In the genomic region with DNA sequence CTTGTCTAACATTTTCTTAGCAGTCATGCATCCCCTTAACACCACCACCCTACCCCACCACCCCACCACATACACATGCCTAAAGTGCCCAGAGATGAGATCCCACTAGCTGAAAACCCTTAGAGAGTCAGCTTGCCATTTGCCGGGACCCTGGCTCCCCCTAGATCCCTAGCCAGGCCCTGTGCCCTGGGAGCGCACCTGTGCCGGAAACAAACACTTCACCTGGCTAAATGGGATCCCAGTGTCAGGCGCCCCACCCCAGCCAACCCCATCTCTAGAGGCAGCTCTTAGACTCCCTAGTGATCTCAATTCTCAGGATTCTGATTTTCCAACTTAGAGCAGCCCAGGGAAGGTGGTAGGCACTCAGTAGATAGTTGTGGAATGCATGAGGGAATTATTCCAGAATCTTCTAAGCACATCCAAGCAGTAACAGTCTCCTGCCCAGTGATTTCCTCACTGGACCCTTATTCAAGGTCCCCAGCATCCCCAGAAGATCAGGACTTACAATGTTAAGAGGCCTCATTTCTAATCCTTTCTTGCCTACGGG, we compare ENCODE assay signal across 22 cellular contexts.
DNase-seq lines count a peak whose midpoint lies in the region; ATAC-seq and TF ChIP-seq lines count a peak whose summit lies in the region.
"Had no signal": no experiment of that assay in that cellular context is flagged by ENCODE, and none has a peak within 500 bp of the region (broad histone marks: within the 10 kb centered on the region; RNA-seq: fewer than 3 reads in every experiment).

No MANE protein-coding gene starts in this region.

- peaks cover 47% of the 10 kb centered on the region for H3K4me1 Mint-ChIP-seq in endodermal cell
- no peaks in the 10 kb centered on the region for H3K4me1 Mint-ChIP-seq in activated T-helper 17 cell treated with anti-CD3 and anti-CD28 coated beads, Interleukin-2, amount 50 U/mL, for 72 hours
- H3K4me1 Mint-ChIP-seq: activated CD4-positive, alpha-beta T cell treated with anti-CD3 and anti-CD28 coated beads, Interleukin-2, amount 10 ng/mL, durations not matched to agents 24 days and 14 days; activated naive CD4-positive, alpha-beta T cell treated with anti-CD3 and anti-CD28 coated beads, Interleukin-2, amount 50 U/mL, for 24 hours had no signal

- H3K27me3 Mint-ChIP-seq in endodermal cell (ENCODE audit: insufficient read depth): peaks cover 5% of the 10 kb centered on the region
- peaks cover 2% of the 10 kb centered on the region for H3K27me3 Mint-ChIP-seq in activated T-helper 17 cell treated with anti-CD3 and anti-CD28 coated beads, Interleukin-2, amount 50 U/mL, for 72 hours
- H3K27me3 Mint-ChIP-seq: activated CD4-positive, alpha-beta T cell treated with anti-CD3 and anti-CD28 coated beads, Interleukin-2, amount 10 ng/mL, durations not matched to agents 24 days and 14 days; activated naive CD4-positive, alpha-beta T cell treated with anti-CD3 and anti-CD28 coated beads, Interleukin-2, amount 50 U/mL, for 24 hours; progenitor cell of endocrine pancreas had no signal

- H3K4ac ChIP-seq in trophoblast cell (ENCODE audit: low read depth, low read length): no peak overlapping the region

- no peaks in the 10 kb centered on the region for H3K9me3 Mint-ChIP-seq in endodermal cell
- H3K9me3 Mint-ChIP-seq in activated T-helper 17 cell treated with anti-CD3 and anti-CD28 coated beads, Interleukin-2, amount 50 U/mL, for 72 hours: no peaks in the 10 kb centered on the region
- H3K9me3 Mint-ChIP-seq: activated CD4-positive, alpha-beta T cell treated with anti-CD3 and anti-CD28 coated beads, Interleukin-2, amount 10 ng/mL, durations not matched to agents 24 days and 14 days; activated naive CD4-positive, alpha-beta T cell treated with anti-CD3 and anti-CD28 coated beads, Interleukin-2, amount 50 U/mL, for 24 hours; neural crest cell had no signal

- H4K8ac ChIP-seq in trophoblast cell (ENCODE audit: low read depth, low read length): no peak overlapping the region

- H3K27me3 ChIP-seq in right atrium auricular region: no peaks in the 10 kb centered on the region
- H3K27me3 ChIP-seq in right cardiac atrium (ENCODE audit: control insufficient read depth, insufficient read depth): no peaks in the 10 kb centered on the region
- H3K27me3 ChIP-seq in endodermal cell (ENCODE audit: control insufficient read depth, insufficient read depth, low read length, poor library complexity, severe bottlenecking): no peaks in the 10 kb centered on the region
- H3K27me3 ChIP-seq in trophoblast cell (ENCODE audit: insufficient read depth, low read length): no peaks in the 10 kb centered on the region
- H3K27me3 ChIP-seq in aorta (ENCODE audit: control insufficient read depth in 1 of 2, insufficient read depth in 2 of 2, low read length in 1 of 2): no peaks in the 10 kb centered on the region
- H3K27me3 ChIP-seq: BLaER1 treated with 17β-estradiol and CSF1 and Interleukin-3, amounts not matched to agents 10 nM and 100 nM; body of pancreas; MG63; upper lobe of left lung had no signal

- ATAC-seq in right cardiac atrium: no peak
- ATAC-seq in aorta (ENCODE audit: low FRiP score): no peak
- no peak for ATAC-seq in activated T-helper 17 cell treated with anti-CD3 and anti-CD28 coated beads, Interleukin-2, amount 50 U/mL, for 72 hours (replicated peaks)
- no peak for ATAC-seq in HG02678 (IDR thresholded peaks at IDR 0.05; ENCODE audit: unreplicated experiment)
- ATAC-seq: body of pancreas; left lobe of liver; stimulated activated naive B cell treated with anti-CD40 and anti-IgM and Interleukin-4, amounts not matched to agents 10 μg/mL and 1 μg/mL and 100 μg/mL, for 72 hours had no signal

- H2BK120ac ChIP-seq in trophoblast cell (ENCODE audit: insufficient read depth, low read length, poor library complexity): no peak overlapping the region

- H2AFZ ChIP-seq in trophoblast cell (ENCODE audit: insufficient read depth, low read length, poor library complexity): no peak overlapping the region

- H3K79me1 ChIP-seq in trophoblast cell (ENCODE audit: low read length): peaks cover 5% of the 10 kb centered on the region

- no peak overlapping the region for H4K12ac ChIP-seq in trophoblast cell (ENCODE audit: low read depth, low read length)

- H3K4me1 ChIP-seq in right atrium auricular region (peaks cover 0 to 52% of the 10 kb centered on the region in 2 donors), right cardiac atrium (ENCODE audit: control insufficient read depth, insufficient read depth, low read length) (peaks cover 8% of the 10 kb centered on the region), endodermal cell (ENCODE audit: control insufficient read depth, insufficient read depth, low read length) (peaks cover 18% of the 10 kb centered on the region), trophoblast cell (ENCODE audit: control insufficient read depth in 1 of 2, insufficient read depth in 2 of 2, low read length in 2 of 2) (peaks cover 14 to 25% of the 10 kb centered on the region in 2 experiments), aorta (ENCODE audit: control insufficient read depth in 1 of 2, insufficient read depth in 2 of 2, low read length in 2 of 2) (peaks cover 0 to 4% of the 10 kb centered on the region in 2 donors)

- H3K79me2 ChIP-seq in trophoblast cell (ENCODE audit: control insufficient read depth, insufficient read depth, low read length, poor library complexity): no peaks in the 10 kb centered on the region

- no peak overlapping the region for H3K4me3 Mint-ChIP-seq in endodermal cell
- no peak overlapping the region for H3K4me3 Mint-ChIP-seq in activated T-helper 17 cell treated with anti-CD3 and anti-CD28 coated beads, Interleukin-2, amount 50 U/mL, for 72 hours
- H3K4me3 Mint-ChIP-seq: activated CD4-positive, alpha-beta T cell treated with anti-CD3 and anti-CD28 coated beads, Interleukin-2, amount 10 ng/mL, durations not matched to agents 24 days and 14 days; activated naive CD4-positive, alpha-beta T cell treated with anti-CD3 and anti-CD28 coated beads, Interleukin-2, amount 50 U/mL, for 24 hours; neural crest cell; stimulated activated naive B cell treated with anti-CD40 and anti-IgM and Interleukin-4, amounts not matched to agents 10 μg/mL and 1 μg/mL and 100 μg/mL, for 72 hours had no signal

- H3K9ac ChIP-seq in endodermal cell (ENCODE audit: extremely low read depth, low read length, poor library complexity, severe bottlenecking) (no peak overlapping the region), trophoblast cell (ENCODE audit: low read length) (no peak overlapping the region)
- H3K9ac ChIP-seq: BLaER1 treated with 17β-estradiol and CSF1 and Interleukin-3, amounts not matched to agents 10 nM and 100 nM had no signal

- H3K23ac ChIP-seq in trophoblast cell (ENCODE audit: low read length): no peak overlapping the region

- no peak for DNase-seq in right atrium auricular region (ENCODE audit: low spot score)
- no peak for DNase-seq in right cardiac atrium
- DNase-seq in endodermal cell: no peak
- DNase-seq in trophoblast cell: peak in 1 of 2 donors; percentile 35
- DNase-seq in aorta: no peak
- no peak for DNase-seq in kidney tubule cell (ENCODE audit: low spot score)
- DNase-seq: ACHN; activated CD4-positive, alpha-beta T cell treated with anti-CD3 and anti-CD28 coated beads, Interleukin-2, amount 10 ng/mL, durations not matched to agents 24 days and 14 days; body of pancreas; effector memory CD4-positive, alpha-beta T cell; NCI-H2171; small intestine; stimulated activated naive B cell treated with anti-CD40 and anti-IgM and Interleukin-4, amounts not matched to agents 10 μg/mL and 1 μg/mL and 100 μg/mL, for 72 hours; upper lobe of left lung had no signal

- H2AK5ac ChIP-seq in trophoblast cell (ENCODE audit: low read length): peak overlapping the region; percentile 44

- no peaks in the 10 kb centered on the region for H3K36me3 Mint-ChIP-seq in endodermal cell (ENCODE audit: low read depth)
- no peaks in the 10 kb centered on the region for H3K36me3 Mint-ChIP-seq in activated T-helper 17 cell treated with anti-CD3 and anti-CD28 coated beads, Interleukin-2, amount 50 U/mL, for 72 hours (ENCODE audit: low read depth)
- H3K36me3 Mint-ChIP-seq: activated naive CD4-positive, alpha-beta T cell treated with anti-CD3 and anti-CD28 coated beads, Interleukin-2, amount 50 U/mL, for 24 hours; stimulated activated naive B cell treated with anti-CD40 and anti-IgM and Interleukin-4, amounts not matched to agents 10 μg/mL and 1 μg/mL and 100 μg/mL, for 72 hours had no signal

- H2BK5ac ChIP-seq in trophoblast cell (ENCODE audit: low read depth, low read length, poor library complexity): no peak overlapping the region

- H4K91ac ChIP-seq in trophoblast cell (ENCODE audit: low read depth, low read length): peak overlapping the region; percentile 19

- TF ChIP-seq CTCF in right atrium auricular region (IDR thresholded peaks at IDR 0.05) (no peak), endodermal cell (conservative IDR thresholded peaks at IDR 0.05) (no peak)

- intact Hi-C loops in right cardiac atrium (cut with DNase I): no loop called here
- intact Hi-C loops in aorta (cut with DNase I): no loop called here

- WGBS in right cardiac atrium: 86% methylated on average over 5 of the region's 5 CpGs
- 91 to 100% methylated on average over 1 to 5 of the region's 5 CpGs for WGBS in endodermal cell (ENCODE audit: insufficient coverage in 1 of 2, insufficient read length in 1 of 2), 2 experiments
- WGBS in trophoblast cell (ENCODE audit: extremely low coverage, insufficient coverage, insufficient read length): no CpG with 5 or more reads among the region's 5 CpGs
- WGBS in aorta, 2 donors: 75 to 79% methylated on average over 5 of the region's 5 CpGs

- peak overlapping the region; percentile 19 for H2BK12ac ChIP-seq in trophoblast cell (ENCODE audit: low read length)

- H3K4me2 ChIP-seq in trophoblast cell (ENCODE audit: low read length): no peak overlapping the region
- H3K4me2 ChIP-seq: BLaER1 treated with 17β-estradiol and CSF1 and Interleukin-3, amounts not matched to agents 10 nM and 100 nM had no signal

- no peak overlapping the region for H3K14ac ChIP-seq in trophoblast cell (ENCODE audit: low read length)

- H3K4me3 ChIP-seq in right atrium auricular region (no peak overlapping the region), right cardiac atrium (ENCODE audit: low read length) (no peak overlapping the region), endodermal cell (ENCODE audit: low read length) (no peak overlapping the region), trophoblast cell (ENCODE audit: low read depth, low read length) (no peak overlapping the region), aorta (ENCODE audit: low read length in 2 of 2) (no peak overlapping the region)
- H3K4me3 ChIP-seq: BLaER1 treated with 17β-estradiol and CSF1 and Interleukin-3, amounts not matched to agents 10 nM and 100 nM; body of pancreas; MG63; upper lobe of left lung had no signal

- H3K27ac Mint-ChIP-seq in endodermal cell: peak overlapping the region; percentile 76
- no peak overlapping the region for H3K27ac Mint-ChIP-seq in activated T-helper 17 cell treated with anti-CD3 and anti-CD28 coated beads, Interleukin-2, amount 50 U/mL, for 72 hours
- H3K27ac Mint-ChIP-seq: activated CD4-positive, alpha-beta T cell treated with anti-CD3 and anti-CD28 coated beads, Interleukin-2, amount 10 ng/mL, durations not matched to agents 24 days and 14 days; stimulated activated naive B cell treated with anti-CD40 and anti-IgM and Interleukin-4, amounts not matched to agents 10 μg/mL and 1 μg/mL and 100 μg/mL, for 72 hours had no signal

- H3K9me3 ChIP-seq in right atrium auricular region (no peaks in the 10 kb centered on the region), right cardiac atrium (ENCODE audit: control insufficient read depth, low read length) (no peaks in the 10 kb centered on the region), endodermal cell (ENCODE audit: control insufficient read depth, low read length) (peaks cover 17% of the 10 kb centered on the region), trophoblast cell (ENCODE audit: insufficient read depth, low read depth, low read length) (no peaks in the 10 kb centered on the region), aorta (ENCODE audit: control insufficient read depth, low read length) (no peaks in the 10 kb centered on the region)
- H3K9me3 ChIP-seq: BLaER1 treated with 17β-estradiol and CSF1 and Interleukin-3, amounts not matched to agents 10 nM and 100 nM; body of pancreas; upper lobe of left lung had no signal

- no peaks in the 10 kb centered on the region for H3K36me3 ChIP-seq in right atrium auricular region
- H3K36me3 ChIP-seq in endodermal cell (ENCODE audit: control insufficient read depth, insufficient read depth, low read length): no peaks in the 10 kb centered on the region
- no peaks in the 10 kb centered on the region for H3K36me3 ChIP-seq in trophoblast cell (ENCODE audit: control insufficient read depth in 1 of 2, insufficient read depth in 2 of 2, low read length in 2 of 2)
- H3K36me3 ChIP-seq in aorta (ENCODE audit: control insufficient read depth in 1 of 2, insufficient read depth in 2 of 2, low read length in 1 of 2): no peaks in the 10 kb centered on the region
- H3K36me3 ChIP-seq: BLaER1 treated with 17β-estradiol and CSF1 and Interleukin-3, amounts not matched to agents 10 nM and 100 nM; MG63; upper lobe of left lung had no signal

- H3K27ac ChIP-seq in right atrium auricular region (peak overlapping the region; percentile 82 to 96), right cardiac atrium (ENCODE audit: low read length) (no peak overlapping the region), endodermal cell (ENCODE audit: low read depth, low read length) (no peak overlapping the region), trophoblast cell (ENCODE audit: low read depth, low read length) (no peak overlapping the region), aorta (ENCODE audit: low read depth in 1 of 2, low read length in 2 of 2) (peak overlapping the region; percentile 89 to 98)
- H3K27ac ChIP-seq: BLaER1 treated with 17β-estradiol and CSF1 and Interleukin-3, amounts not matched to agents 10 nM and 100 nM; body of pancreas; upper lobe of left lung had no signal

- H3K18ac ChIP-seq in trophoblast cell (ENCODE audit: low read length): no peak overlapping the region

Comparison
In these comparisons a context has a peak if more than half of its experiments do, and no peak if none do; other contexts are left out.
1. H3K27ac ChIP-seq: peak in right atrium auricular region (2 of 2) and aorta (2 of 2); none in right cardiac atrium (single experiment), endodermal cell (single experiment) and trophoblast cell (single experiment).